ENCODE assay signal across 28 cellular contexts in the genomic region with DNA sequence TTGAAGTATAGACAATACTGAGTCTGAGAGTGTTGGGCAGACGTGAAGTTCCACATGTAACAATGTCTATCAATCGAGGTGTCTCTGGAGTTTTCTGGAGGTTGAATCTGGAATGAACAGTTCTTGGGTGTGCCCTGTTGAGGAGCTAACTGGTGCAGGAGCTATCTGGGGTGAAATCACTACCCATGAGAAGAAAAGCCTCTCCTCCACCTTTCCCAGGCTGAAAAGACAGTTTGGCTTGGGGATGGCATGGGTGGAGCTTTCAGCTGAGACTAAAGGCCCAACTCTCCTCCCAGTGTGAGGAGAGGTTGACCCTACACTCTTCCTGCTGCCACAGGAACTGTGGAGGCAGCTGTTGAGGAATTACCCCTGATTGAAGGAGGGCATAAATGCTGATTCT. TPM values are rescaled to one million over a fixed set of nuclear protein-coding genes. Genes with fewer than 3 reads are reported as not detected.
DNase-seq lines count a peak whose midpoint lies in the region; ATAC-seq, FAIRE-seq and TF ChIP-seq lines count a peak whose summit lies in the region.
"Had no signal": no experiment of that assay in that cellular context is flagged by ENCODE, and none has a peak within 500 bp of the region (broad histone marks: within the 10 kb centered on the region; RNA-seq: fewer than 3 reads in every experiment).

No MANE protein-coding gene starts in this region.

- H3K18ac ChIP-seq in IMR-90 (ENCODE audit: low read depth, low read length), result no peak overlapping the region

- no peak for TF ChIP-seq POLR2A in IMR-90 (IDR thresholded peaks at IDR 0.05; ENCODE audit: low read depth, low read length)
- TF ChIP-seq POLR2A in HepG2 (IDR thresholded peaks at IDR 0.05; ENCODE audit: insufficient read depth in 1 of 2, low read depth in 2 of 2, low read length in 2 of 2), result no peak

- H3K4me3 ChIP-seq in IMR-90 (ENCODE audit: insufficient read depth, low read depth, low read length) (no peak overlapping the region), dorsolateral prefrontal cortex (no peak overlapping the region), HepG2 (replicated peaks in 1 of 3; ENCODE audit: insufficient read depth in 1 of 3, low read depth in 2 of 3, low read length in 3 of 3) (no peak overlapping the region)
- H3K4me3 ChIP-seq: neural progenitor cell had no signal

- H4K5ac ChIP-seq in IMR-90 (ENCODE audit: low read depth, low read length), result no peak overlapping the region

- H2BK5ac ChIP-seq in IMR-90 (ENCODE audit: low read depth, low read length, poor library complexity, severe bottlenecking), result no peak overlapping the region

- H3K9me3 Mint-ChIP-seq in activated naive CD8-positive, alpha-beta T cell treated with anti-CD3 and anti-CD28 coated beads, Interleukin-2, amount 50 U/mL, for 24 hours, result no peaks in the 10 kb centered on the region
- H3K9me3 Mint-ChIP-seq: activated CD4-positive, alpha-beta memory T cell treated with anti-CD3 and anti-CD28 coated beads, Interleukin-2, amount 10 ng/mL, durations not matched to agents 7 days and 5 days; activated naive CD4-positive, alpha-beta T cell treated with anti-CD3 and anti-CD28 coated beads, Interleukin-2, amount 50 U/mL, for 24 hours; activated T-helper 2 cell treated with anti-CD3 and anti-CD28 coated beads, Interferon-gamma antibody, Interleukin-2, Interleukin-4, amounts not matched to agents 10 μg/mL and 5 μg/mL and 100 μg/mL, durations not matched to agents 14 hours and 24 hours and 36 hours; mesothelial cell of epicardium; stimulated activated naive B cell treated with anti-CD40 and anti-IgM and Interleukin-4, amounts not matched to agents 10 μg/mL and 1 μg/mL and 100 μg/mL, for 72 hours had no signal

- BruUV-seq in IMR-90 (replicated peaks; lab: Mats Ljungman, UMichigan) (no TSS peak), HepG2 (replicated peaks; lab: Mats Ljungman, UMichigan) (no TSS peak)

- H3K4me1 ChIP-seq in IMR-90 (ENCODE audit: control insufficient read depth, insufficient read depth, low read length), result no peaks in the 10 kb centered on the region
- peaks cover 54% of the 10 kb centered on the region for H3K4me1 ChIP-seq in HepG2 (ENCODE audit: insufficient read depth, low read length)
- H3K4me1 ChIP-seq: neural progenitor cell, parathyroid adenoma had no signal

- DNase-seq in IMR-90 (no peak), dorsolateral prefrontal cortex (no peak), HepG2 (ENCODE audit: low spot score) (no peak), substantia nigra (lab: John Stamatoyannopoulos, UW) (peak in 1 of 49 donors; percentile 11)
- no peak for DNase-seq in stimulated activated CD4-positive, alpha-beta T cell treated with anti-CD3 and anti-CD28 coated beads, Interleukin-1b, Interleukin-23, amount 100 ng/mL, for 48 hours
- DNase-seq in activated naive CD8-positive, alpha-beta T cell treated with anti-CD3 and anti-CD28 coated beads, Interleukin-2, amount 50 U/mL, for 24 hours, result no peak
- DNase-seq: ACHN; activated CD4-positive, alpha-beta memory T cell treated with anti-CD3 and anti-CD28 coated beads, Interleukin-2, amount 10 ng/mL, durations not matched to agents 7 days and 5 days; activated CD8-positive, alpha-beta memory T cell treated with anti-CD3 and anti-CD28 coated beads, Interleukin-2, amount 50 U/mL, for 48 hours; COR-L47; GDM1; NCI-H1105 treated with DMSO at 0.1 percent for 48 hours; NCI-H2029 treated with DMSO at 0.1 percent for 48 hours; NCI-H2227 treated with DMSO at 0.1 percent for 48 hours; NCI-H774; right cardiac atrium; RPMI8226; stimulated activated CD4-positive, alpha-beta T cell treated with anti-CD3 and anti-CD28 coated beads, Interleukin-4, amount 100 ng/mL, for 4 hours; stimulated activated naive B cell treated with anti-CD40 and anti-IgM and Interleukin-4, amounts not matched to agents 10 μg/mL and 1 μg/mL and 100 μg/mL, for 72 hours; T-helper 1 cell had no signal

- no peak overlapping the region for H2BK20ac ChIP-seq in IMR-90 (ENCODE audit: low read depth, low read length)

- H3K9me3 ChIP-seq in IMR-90 (ENCODE audit: control insufficient read depth, insufficient read depth, low read length), result no peaks in the 10 kb centered on the region
- no peaks in the 10 kb centered on the region for H3K9me3 ChIP-seq in HepG2 (ENCODE audit: low read length)

- H3K4me2 ChIP-seq in IMR-90 (ENCODE audit: low read depth, low read length), result no peak overlapping the region
- peak overlapping the region; percentile 51 for H3K4me2 ChIP-seq in HepG2 (ENCODE audit: low read depth, low read length)
- H3K4me2 ChIP-seq: neural progenitor cell had no signal

- peak overlapping the region; percentile 37 for H2AFZ ChIP-seq in IMR-90 (replicated peaks; ENCODE audit: low read length, poor library complexity)
- peak overlapping the region; percentile 48 for H2AFZ ChIP-seq in HepG2 (ENCODE audit: low read length)
- H2AFZ ChIP-seq: neural progenitor cell, parathyroid adenoma had no signal

- TF ChIP-seq CTCF in IMR-90 (conservative IDR thresholded peaks at IDR 0.05; ENCODE audit: low read depth, low read length), result no peak
- TF ChIP-seq CTCF in dorsolateral prefrontal cortex (IDR thresholded peaks at IDR 0.05 in 54 of 56, conservative IDR thresholded peaks at IDR 0.05 in 2 of 56; ENCODE audit: low read depth in 1 of 56, partially characterized antibody in 56 of 56), result no peak
- no peak for TF ChIP-seq CTCF in HepG2 (CRISPR knock-in tag; IDR thresholded peaks at IDR 0.05)

- intact Hi-C loops in IMR-90 (cut with micrococcal nuclease) (no loop called here), dorsolateral prefrontal cortex (cut with DNase I) (no loop called here), HepG2 (cut with micrococcal nuclease; ENCODE audit: unreplicated experiment) (loop anchor here (1.0 kb wide), 1 partner anchor 7 kb away; no protein-coding TSS in a partner anchor)

- H4K20me1 ChIP-seq in IMR-90 (ENCODE audit: insufficient read depth, low read length) (no peaks in the 10 kb centered on the region), HepG2 (ENCODE audit: insufficient read depth, low read length) (no peaks in the 10 kb centered on the region)

- no peaks in the 10 kb centered on the region for H3K79me2 ChIP-seq in HepG2 (ENCODE audit: insufficient read depth, low read length)
- H3K79me2 ChIP-seq: parathyroid adenoma had no signal

- no peaks in the 10 kb centered on the region for H3K36me3 Mint-ChIP-seq in activated naive CD8-positive, alpha-beta T cell treated with anti-CD3 and anti-CD28 coated beads, Interleukin-2, amount 50 U/mL, for 24 hours (ENCODE audit: low read depth)
- H3K36me3 Mint-ChIP-seq: activated naive CD4-positive, alpha-beta T cell treated with anti-CD3 and anti-CD28 coated beads, Interleukin-2, amount 50 U/mL, for 24 hours; mesothelial cell of epicardium; stimulated activated naive B cell treated with anti-CD40 and anti-IgM and Interleukin-4, amounts not matched to agents 10 μg/mL and 1 μg/mL and 100 μg/mL, for 72 hours had no signal

- dilution Hi-C loops in IMR-90 (cut with HindIII; ENCODE audit: low sequenced_read_pairs, unreplicated experiment), result no loop called here

- no peak overlapping the region for H4K8ac ChIP-seq in IMR-90 (ENCODE audit: low read depth in 2 of 2, low read length in 2 of 2)

- no peak overlapping the region for H2AK9ac ChIP-seq in IMR-90 (replicated peaks; ENCODE audit: low read depth, low read length, poor library complexity)

- in situ Hi-C loops in IMR-90 (cut with MboI; ENCODE audit: low sequenced_read_pairs) (no loop called here), HepG2 (cut with HindIII; ENCODE audit: extremely low pct_ligation_motif_present, low pct_unique_long_range_greater_than_20kb) (no loop called here)

- POLR2A ChIA-PET in IMR-90 (lab: Charles Lee; ENCODE audit: unreplicated experiment) (no interaction called here), HepG2 (lab: Yijun Ruan, JAX) (interaction anchor here (4.8 kb wide), 1 partner anchor 11 kb away, joined by 36 read pairs; no protein-coding TSS in a partner anchor)

- no peak for ATAC-seq in IMR-90 (ENCODE audit: low read depth)
- peak; percentile 23; the same call in 2 of the 3 replicates for ATAC-seq in HepG2
- ATAC-seq in HG03565 (IDR thresholded peaks at IDR 0.05; ENCODE audit: unreplicated experiment), result no peak
- no peak for ATAC-seq in activated naive CD8-positive, alpha-beta T cell treated with anti-CD3 and anti-CD28 coated beads, Interleukin-2, amount 50 U/mL, for 24 hours
- ATAC-seq: right cardiac atrium; stimulated activated naive B cell treated with anti-CD40 and anti-IgM and Interleukin-4, amounts not matched to agents 10 μg/mL and 1 μg/mL and 100 μg/mL, for 72 hours had no signal

- TF ChIP-seq EP300 in HepG2 (IDR thresholded peaks at IDR 0.05; ENCODE audit: low read depth in 2 of 2, low read length in 2 of 2) (no peak), HepG2 (CRISPR knock-in tag; IDR thresholded peaks at IDR 0.05; ENCODE audit: borderline replicate concordance) (no peak)

- H3K4me1 Mint-ChIP-seq in activated naive CD8-positive, alpha-beta T cell treated with anti-CD3 and anti-CD28 coated beads, Interleukin-2, amount 50 U/mL, for 24 hours, result peaks cover 23% of the 10 kb centered on the region
- H3K4me1 Mint-ChIP-seq: activated CD4-positive, alpha-beta memory T cell treated with anti-CD3 and anti-CD28 coated beads, Interleukin-2, amount 10 ng/mL, durations not matched to agents 7 days and 5 days; mesothelial cell of epicardium; stimulated activated naive B cell treated with anti-CD40 and anti-IgM and Interleukin-4, amounts not matched to agents 10 μg/mL and 1 μg/mL and 100 μg/mL, for 72 hours had no signal

- H2AK5ac ChIP-seq in IMR-90 (ENCODE audit: low read depth, low read length), result no peak overlapping the region

- peak; percentile 62 for FAIRE-seq in HepG2 (lab: Jason Lieb, UNC)
- FAIRE-seq: H54, islet of Langerhans had no signal

- CTCF ChIA-PET in IMR-90 (lab: Yijun Ruan, JAX) (no interaction called here), HepG2 (lab: Yijun Ruan, JAX; ENCODE audit: low intra/inter-chr PET ratio, low total read pairs) (no interaction called here)

- H3K36me3 ChIP-seq in IMR-90 (ENCODE audit: control insufficient read depth, insufficient read depth, low read length) (no peaks in the 10 kb centered on the region), HepG2 (replicated peaks in 1 of 2; ENCODE audit: control insufficient read depth in 1 of 2, insufficient read depth in 2 of 2, low read length in 2 of 2) (no peaks in the 10 kb centered on the region)
- H3K36me3 ChIP-seq: neural progenitor cell had no signal

- H3K14ac ChIP-seq in IMR-90 (replicated peaks; ENCODE audit: low read depth, low read length), result no peak overlapping the region

- H3K9ac ChIP-seq in IMR-90 (ENCODE audit: low read depth, low read length), result no peak overlapping the region
- no peak overlapping the region; the same call in 1 of the 2 replicates for H3K9ac ChIP-seq in HepG2 (ENCODE audit: insufficient read depth, low read depth, low read length)
- H3K9ac ChIP-seq: neural progenitor cell, parathyroid adenoma had no signal

- no CpG with 5 or more reads among the region's 2 CpGs for WGBS in IMR-90 (ENCODE audit: extremely low coverage in 2 of 2, insufficient read length in 1 of 2), 2 experiments
- WGBS in HepG2 (ENCODE audit: low lambda C conversion rate), result 87% methylated on average over 2 of the region's 2 CpGs

- TF ChIP-seq RAD21 in IMR-90 (IDR thresholded peaks at IDR 0.05; ENCODE audit: low read length) (no peak), HepG2 (CRISPR knock-in tag; IDR thresholded peaks at IDR 0.05) (no peak)

- peaks cover 2% of the 10 kb centered on the region for H3K27me3 Mint-ChIP-seq in activated naive CD8-positive, alpha-beta T cell treated with anti-CD3 and anti-CD28 coated beads, Interleukin-2, amount 50 U/mL, for 24 hours
- H3K27me3 Mint-ChIP-seq: activated naive CD4-positive, alpha-beta T cell treated with anti-CD3 and anti-CD28 coated beads, Interleukin-2, amount 50 U/mL, for 24 hours; stimulated activated naive B cell treated with anti-CD40 and anti-IgM and Interleukin-4, amounts not matched to agents 10 μg/mL and 1 μg/mL and 100 μg/mL, for 72 hours had no signal

- H3K27ac ChIP-seq in IMR-90 (ENCODE audit: insufficient read depth, low read length) (no peak overlapping the region), dorsolateral prefrontal cortex (peak overlapping the region in 46 of 59 donors; percentile 2 to 88 (median 68)), HepG2 (ENCODE audit: extremely low read length, insufficient read depth, low read length) (peak overlapping the region; percentile 75), substantia nigra (ENCODE audit: low read depth, low read length, poor library complexity, severe bottlenecking) (peak overlapping the region; percentile 69)
- H3K27ac ChIP-seq: neural progenitor cell, parathyroid adenoma had no signal

- no peak overlapping the region for H2BK15ac ChIP-seq in IMR-90 (ENCODE audit: low read depth, low read length)

- H3K4ac ChIP-seq in IMR-90 (ENCODE audit: low read depth, low read length), result no peak overlapping the region

- H2BK120ac ChIP-seq in IMR-90 (ENCODE audit: low read depth, low read length), result no peak overlapping the region

- peaks cover 16% of the 10 kb centered on the region for H3K27me3 ChIP-seq in IMR-90 (ENCODE audit: control insufficient read depth, insufficient read depth, low read length)
- no peaks in the 10 kb centered on the region for H3K27me3 ChIP-seq in dorsolateral prefrontal cortex
- no peaks in the 10 kb centered on the region for H3K27me3 ChIP-seq in HepG2 (ENCODE audit: control insufficient read depth in 1 of 2, insufficient read depth in 2 of 2, low read length in 2 of 2)
- H3K27me3 ChIP-seq: neural progenitor cell had no signal

- H3K9me1 ChIP-seq in IMR-90 (ENCODE audit: insufficient read depth, low read length), result no peaks in the 10 kb centered on the region

- no peak overlapping the region for H4K91ac ChIP-seq in IMR-90 (ENCODE audit: insufficient read depth, low read depth, low read length)

- no peak overlapping the region for H3K27ac Mint-ChIP-seq in activated naive CD8-positive, alpha-beta T cell treated with anti-CD3 and anti-CD28 coated beads, Interleukin-2, amount 50 U/mL, for 24 hours
- H3K27ac Mint-ChIP-seq: activated CD4-positive, alpha-beta memory T cell treated with anti-CD3 and anti-CD28 coated beads, Interleukin-2, amount 10 ng/mL, durations not matched to agents 7 days and 5 days; activated naive CD4-positive, alpha-beta T cell treated with anti-CD3 and anti-CD28 coated beads, Interleukin-2, amount 50 U/mL, for 24 hours; activated T-helper 2 cell treated with anti-CD3 and anti-CD28 coated beads, Interferon-gamma antibody, Interleukin-2, Interleukin-4, amounts not matched to agents 10 μg/mL and 5 μg/mL and 100 μg/mL, durations not matched to agents 14 hours and 24 hours and 36 hours; mesothelial cell of epicardium; neural progenitor cell; stimulated activated naive B cell treated with anti-CD40 and anti-IgM and Interleukin-4, amounts not matched to agents 10 μg/mL and 1 μg/mL and 100 μg/mL, for 72 hours had no signal

- H3K4me3 Mint-ChIP-seq in activated naive CD8-positive, alpha-beta T cell treated with anti-CD3 and anti-CD28 coated beads, Interleukin-2, amount 50 U/mL, for 24 hours, result no peak overlapping the region
- H3K4me3 Mint-ChIP-seq: activated CD4-positive, alpha-beta memory T cell treated with anti-CD3 and anti-CD28 coated beads, Interleukin-2, amount 10 ng/mL, durations not matched to agents 7 days and 5 days; activated naive CD4-positive, alpha-beta T cell treated with anti-CD3 and anti-CD28 coated beads, Interleukin-2, amount 50 U/mL, for 24 hours; mesothelial cell of epicardium; neural progenitor cell; stimulated activated naive B cell treated with anti-CD40 and anti-IgM and Interleukin-4, amounts not matched to agents 10 μg/mL and 1 μg/mL and 100 μg/mL, for 72 hours had no signal

- H3K79me1 ChIP-seq in IMR-90 (ENCODE audit: low read depth in 1 of 2, low read length in 2 of 2), result no peaks in the 10 kb centered on the region

- H3K56ac ChIP-seq in IMR-90 (ENCODE audit: extremely low read depth, insufficient read depth, low read length), result no peak overlapping the region

- no peak overlapping the region for H3K23ac ChIP-seq in IMR-90 (ENCODE audit: low read depth, low read length)

RNA-seq across cellular contexts. Expression of a gene that starts 14.3 kb away (rescaled TPM):
- total RNA-seq in IMR-90 (2012; rRNA removed), result 51.1 and 70.0 TPM in 2 replicates
- 14.4 and 16.9 TPM in 2 replicates for polyA plus RNA-seq in IMR-90 (2012; rRNA removed)
- 3.6 and 3.9 TPM in 2 replicates for polyA plus RNA-seq in IMR-90 (2012; cell fraction: cytosol; rRNA removed)
- polyA plus RNA-seq in IMR-90 (2012; cell fraction: nucleus; rRNA removed; ENCODE audit: low replicate concordance), result 3.3 and 7.7 TPM in 2 replicates
- total RNA-seq in dorsolateral prefrontal cortex, result 100 to 1,000 TPM in 7 of 120 experiments, 10 to 100 TPM in 113; 60.2 to 120 (median 78.5) TPM
- total RNA-seq in HepG2 (2016; rRNA removed; fragmentation: Illumina TruSeq; extraction: Trizol), result 92.1 and 136 TPM in 2 replicates
- 30.4 and 34.1 TPM in 2 replicates for total RNA-seq in HepG2 (2016; cell fraction: cytosol; rRNA removed; fragmentation: Illumina TruSeq; extraction: Trizol; ENCODE audit: low read depth)
- 91.2 and 133 TPM in 2 replicates for total RNA-seq in HepG2 (2016; cell fraction: insoluble cytoplasmic fraction; rRNA removed; fragmentation: Illumina TruSeq; extraction: Trizol)
- total RNA-seq in HepG2 (2016; cell fraction: membrane; rRNA removed; fragmentation: Illumina TruSeq; extraction: Trizol), result 66.7 and 85.3 TPM in 2 replicates
- total RNA-seq in HepG2 (2016; cell fraction: nucleus; rRNA removed; fragmentation: Illumina TruSeq; extraction: Trizol), result 121 and 139 TPM in 2 replicates
- 18.4 and 25.7 TPM in 2 replicates for polyA plus RNA-seq in HepG2 (2011; rRNA removed)
- polyA plus RNA-seq in HepG2 (2011; cell fraction: cytosol; rRNA removed), result 8.0 and 12.9 TPM in 2 replicates
- polyA plus RNA-seq in HepG2 (2011; cell fraction: nucleus; rRNA removed), result 15.2 and 17.6 TPM in 2 replicates
- 39.9 and 55.4 TPM in 2 replicates for polyA plus RNA-seq in HepG2 (2012)
- polyA plus RNA-seq in HepG2 (2016; cell fraction: cytosol; fragmentation: Illumina TruSeq; extraction: Trizol; ENCODE audit: low read depth), result 2.8 and 3.7 TPM in 2 replicates
- polyA plus RNA-seq in HepG2 (2016; cell fraction: insoluble cytoplasmic fraction; fragmentation: Illumina TruSeq; extraction: Trizol; ENCODE audit: low read depth), result 83.2 and 88.8 TPM in 2 replicates
- 12.0 and 14.4 TPM in 2 replicates for polyA plus RNA-seq in HepG2 (2016; cell fraction: membrane; fragmentation: Illumina TruSeq; extraction: Trizol; ENCODE audit: low read depth)
- polyA plus RNA-seq in HepG2 (2016; cell fraction: nucleus; fragmentation: Illumina TruSeq; extraction: Trizol; ENCODE audit: insufficient read depth, low read depth), result 110 and 121 TPM in 2 replicates
- polyA minus RNA-seq in HepG2 (2011; rRNA and poly(A)+ RNA removed; ENCODE audit: low replicate concordance), result 27.8 and 31.8 TPM in 2 replicates
- polyA minus RNA-seq in HepG2 (2011; cell fraction: cytosol; rRNA and poly(A)+ RNA removed), result 44.8 and 48.6 TPM in 2 replicates
- polyA minus RNA-seq in HepG2 (2011; cell fraction: nucleus; rRNA and poly(A)+ RNA removed), result 153 and 159 TPM in 2 replicates

RNA-seq across cellular contexts. Expression of a gene that starts 54.4 kb away (rescaled TPM):
- 20.6 and 45.8 TPM in 2 replicates for total RNA-seq in IMR-90 (2012; rRNA removed)
- polyA plus RNA-seq in IMR-90 (2012; rRNA removed), result 27.6 and 31.0 TPM in 2 replicates
- polyA plus RNA-seq in IMR-90 (2012; cell fraction: cytosol; rRNA removed), result 6.4 and 9.3 TPM in 2 replicates
- 8.9 and 43.4 TPM in 2 replicates for polyA plus RNA-seq in IMR-90 (2012; cell fraction: nucleus; rRNA removed; ENCODE audit: low replicate concordance)
- total RNA-seq in dorsolateral prefrontal cortex, result 100 to 1,000 TPM in 21 of 120 experiments, 10 to 100 TPM in 99; 63.9 to 133 (median 88.6) TPM
- total RNA-seq in HepG2 (2016; rRNA removed; fragmentation: Illumina TruSeq; extraction: Trizol), result 32.2 and 33.7 TPM in 2 replicates
- total RNA-seq in HepG2 (2016; cell fraction: cytosol; rRNA removed; fragmentation: Illumina TruSeq; extraction: Trizol; ENCODE audit: low read depth), result 27.4 and 28.7 TPM in 2 replicates
- 27.5 and 33.1 TPM in 2 replicates for total RNA-seq in HepG2 (2016; cell fraction: insoluble cytoplasmic fraction; rRNA removed; fragmentation: Illumina TruSeq; extraction: Trizol)
- total RNA-seq in HepG2 (2016; cell fraction: membrane; rRNA removed; fragmentation: Illumina TruSeq; extraction: Trizol), result 39.7 and 47.6 TPM in 2 replicates
- total RNA-seq in HepG2 (2016; cell fraction: nucleus; rRNA removed; fragmentation: Illumina TruSeq; extraction: Trizol), result 42.0 and 44.0 TPM in 2 replicates
- polyA plus RNA-seq in HepG2 (2011; rRNA removed), result 9.9 and 13.5 TPM in 2 replicates
- polyA plus RNA-seq in HepG2 (2011; cell fraction: cytosol; rRNA removed), result 7.4 and 9.3 TPM in 2 replicates
- polyA plus RNA-seq in HepG2 (2011; cell fraction: nucleus; rRNA removed), result 9.5 and 9.8 TPM in 2 replicates
- polyA plus RNA-seq in HepG2 (2012), result 18.5 and 20.9 TPM in 2 replicates
- polyA plus RNA-seq in HepG2 (2016; cell fraction: cytosol; fragmentation: Illumina TruSeq; extraction: Trizol; ENCODE audit: low read depth), result 22.9 and 27.7 TPM in 2 replicates
- 32.7 and 34.9 TPM in 2 replicates for polyA plus RNA-seq in HepG2 (2016; cell fraction: insoluble cytoplasmic fraction; fragmentation: Illumina TruSeq; extraction: Trizol; ENCODE audit: low read depth)
- 31.3 and 34.7 TPM in 2 replicates for polyA plus RNA-seq in HepG2 (2016; cell fraction: membrane; fragmentation: Illumina TruSeq; extraction: Trizol; ENCODE audit: low read depth)
- 35.0 and 37.3 TPM in 2 replicates for polyA plus RNA-seq in HepG2 (2016; cell fraction: nucleus; fragmentation: Illumina TruSeq; extraction: Trizol; ENCODE audit: insufficient read depth, low read depth)
- polyA minus RNA-seq in HepG2 (2011; rRNA and poly(A)+ RNA removed; ENCODE audit: low replicate concordance), result 10.3 and 20.6 TPM in 2 replicates
- polyA minus RNA-seq in HepG2 (2011; cell fraction: cytosol; rRNA and poly(A)+ RNA removed), result 10.3 and 12.0 TPM in 2 replicates
- polyA minus RNA-seq in HepG2 (2011; cell fraction: nucleus; rRNA and poly(A)+ RNA removed), result 69.1 and 70.6 TPM in 2 replicates
